In genomic region chr1:2159124-2159523, GRCh38 we compare ENCODE assay signal across 16 cellular contexts. TPM values are rescaled to one million over a fixed set of nuclear protein-coding genes. Genes with fewer than 3 reads are reported as not detected.
DNase-seq lines count a peak whose midpoint lies in the region; ATAC-seq, FAIRE-seq and TF ChIP-seq lines count a peak whose summit lies in the region.
"Had no signal": no experiment of that assay in that cellular context is flagged by ENCODE, and none has a peak within 500 bp of the region (broad histone marks: within the 10 kb centered on the region; RNA-seq: fewer than 3 reads in every experiment).

No MANE protein-coding gene starts in this region.

- TF ChIP-seq POLR2A in K562 (conservative IDR thresholded peaks at IDR 0.05): no peak
- TF ChIP-seq POLR2A in prostate gland (IDR thresholded peaks at IDR 0.05): no peak

- H3K27ac ChIP-seq in K562 (ENCODE audit: extremely low read depth, low read depth, low read length): no peak overlapping the region
- H3K27ac ChIP-seq in prostate gland: no peak overlapping the region
- H3K27ac ChIP-seq: GM23248 had no signal

- POLR2A ChIA-PET in K562 (lab: Yijun Ruan, JAX): interaction anchor here (0.7 kb wide), 1 partner anchor 33 kb away, joined by 3 read pairs; no protein-coding TSS in a partner anchor

- BruUV-seq in K562 (replicated peaks; lab: Mats Ljungman, UMichigan): no TSS peak

- FAIRE-seq in K562 (lab: Jason Lieb, UNC): no peak
- FAIRE-seq: A204.1, G401.6, GM12891, H54 had no signal

- H3K9me1 ChIP-seq in K562 (ENCODE audit: control insufficient read depth, insufficient read depth, low read length): no peaks in the 10 kb centered on the region

- H3K27me3 ChIP-seq in K562 (ENCODE audit: control insufficient read depth in 2 of 2, insufficient read depth in 2 of 2, low read length in 2 of 2) (peaks cover 66 to 94% of the 10 kb centered on the region in 2 experiments), prostate gland (replicated peaks; ENCODE audit: insufficient read depth) (no peaks in the 10 kb centered on the region)

- H3K36me3 ChIP-seq in K562 (ENCODE audit: control insufficient read depth, insufficient read depth, low read length) (no peaks in the 10 kb centered on the region), prostate gland (no peaks in the 10 kb centered on the region)

- no peak for TF ChIP-seq RAD21 in K562 (CRISPR knock-in tag; conservative IDR thresholded peaks at IDR 0.05 in 1 of 2, IDR thresholded peaks at IDR 0.05 in 1 of 2)

- intact Hi-C loops in K562 (cut with micrococcal nuclease): no loop called here
- intact Hi-C loops in prostate gland (cut with DNase I): no loop called here

- H3K9ac ChIP-seq in K562 (ENCODE audit: insufficient read depth in 1 of 2, low read depth in 2 of 2, low read length in 2 of 2): no peak overlapping the region
- H3K9ac ChIP-seq: GM23248 had no signal

- H3K4me3 ChIP-seq in K562 (no peak overlapping the region), prostate gland (no peak overlapping the region)
- H3K4me3 ChIP-seq: GM23248 had no signal

- DNase-seq in CD1c-positive myeloid dendritic cell (ENCODE audit: extremely low spot score): peak; percentile 9
- DNase-seq in Kasumi-1 (lab: John Stamatoyannopoulos, UW): peak; percentile 7 to 15
- peak; percentile 11 for DNase-seq in NOMO-1 treated with dmso at 0.1 percent for 144 hours (lab: John Stamatoyannopoulos, UW; ENCODE audit: unreplicated experiment)
- no peak for DNase-seq in K562 (ENCODE audit: extremely low read depth in 1 of 4, low spot score in 3 of 4)
- DNase-seq in NAMALWA (ENCODE audit: low spot score): no peak
- DNase-seq in NCI-H1105 (lab: John Stamatoyannopoulos, UW): no peak
- no peak for DNase-seq in prostate gland (ENCODE audit: low spot score)
- no peak for DNase-seq in retina
- DNase-seq: DMS79 treated with DMSO at 0.1 percent for 48 hours, EL, GM23248 had no signal

- 11% methylated on average over 18 of the region's 18 CpGs for WGBS in K562 (ENCODE audit: insufficient coverage, low coverage, missing lambda C conversion rate)
- WGBS in prostate gland: 91% methylated on average over 18 of the region's 18 CpGs

- no peak overlapping the region for H3K4me2 ChIP-seq in K562 (ENCODE audit: insufficient read depth, low read length)

- TF ChIP-seq CTCF in K562 (IDR thresholded peaks at IDR 0.05 in 2 of 3, conservative IDR thresholded peaks at IDR 0.05 in 1 of 3; ENCODE audit: insufficient read depth in 2 of 3, low read depth in 1 of 3, low read length in 3 of 3) (no peak), prostate gland (IDR thresholded peaks at IDR 0.05) (no peak)

- peaks cover 0 to 22% of the 10 kb centered on the region in 2 experiments; a peak in 2 of 5 replicates for H3K4me1 ChIP-seq in K562 (replicated peaks in 1 of 2; ENCODE audit: control insufficient read depth in 2 of 2, insufficient read depth in 2 of 2, low read length in 2 of 2)
- H3K4me1 ChIP-seq in prostate gland (replicated peaks): no peaks in the 10 kb centered on the region

- no peaks in the 10 kb centered on the region for H3K79me2 ChIP-seq in K562 (ENCODE audit: control insufficient read depth, insufficient read depth, low read length)

- H3K9me3 ChIP-seq in K562 (replicated peaks; ENCODE audit: control insufficient read depth, insufficient read depth, low read depth, low read length) (peaks cover 2% of the 10 kb centered on the region; the same call in 1 of the 2 replicates), prostate gland (no peaks in the 10 kb centered on the region)

- no peaks in the 10 kb centered on the region for H4K20me1 ChIP-seq in K562 (replicated peaks; ENCODE audit: control insufficient read depth, insufficient read depth, low read length)

- TF ChIP-seq EP300 in K562 (IDR thresholded peaks at IDR 0.05; ENCODE audit: low read length): no peak

- CTCF ChIA-PET in K562 (lab: Yijun Ruan, JAX; ENCODE audit: low intra/inter-chr PET ratio): no interaction called here

- no peak overlapping the region for H2AFZ ChIP-seq in K562 (ENCODE audit: low read depth, low read length)
- H2AFZ ChIP-seq: GM23248 had no signal

- peak; percentile 31; the same call in 1 of the 3 replicates for ATAC-seq in K562
- ATAC-seq: HCT116 had no signal

- in situ Hi-C loops in K562 (cut with MboI): no loop called here

TF ChIP-seq in K562, 482 proteins besides CTCF, POLR2A, EP300 and RAD21:
- TF ChIP-seq BRF1 (IDR thresholded peaks at IDR 0.05; ENCODE audit: borderline replicate concordance, extremely low read depth, insufficient read length) (no peak), MYC (IDR thresholded peaks at IDR 0.05; ENCODE audit: low read depth, low read length) (no peak), MYC (CRISPR knock-in tag; IDR thresholded peaks at IDR 0.05; ENCODE audit: borderline replicate concordance, low read depth) (peak; percentile 24; the same call in 1 of the 2 replicates), ZNF717 (CRISPR knock-in tag; IDR thresholded peaks at IDR 0.05) (no peak), SPI1 (IDR thresholded peaks at IDR 0.05; ENCODE audit: borderline replicate concordance, low read depth, low read length) (peak; percentile 85)

RNA-seq across cellular contexts. Expression of gene FAAP20, which starts 35.4 kb away (rescaled TPM):
- total RNA-seq in K562 (2011; cell fraction: chromatin; rRNA removed; ENCODE audit: low replicate concordance): 32.5 and 87.9 TPM in 2 replicates
- 57.6 and 57.7 TPM in 2 replicates for total RNA-seq in K562 (2011; cell fraction: nucleolus; rRNA removed)
- total RNA-seq in K562 (2011; cell fraction: nucleoplasm; rRNA removed): 37.4 and 38.2 TPM in 2 replicates
- total RNA-seq in K562 (2014; rRNA removed): 74.4 and 79.5 TPM in 2 replicates
- 4.5 and 5.2 TPM in 2 replicates for total RNA-seq in K562 (2014; rRNA removed; fragmentation: Illumina TruSeq; extraction: Trizol)
- 13.7 and 15.9 TPM in 2 replicates for total RNA-seq in K562 (2015; rRNA removed; fragmentation: Illumina TruSeq; extraction: Trizol)
- 142 TPM in 2 replicates for total RNA-seq in K562 (2021)
- polyA plus RNA-seq in K562 (2011; rRNA removed): 9.9 and 13.5 TPM in 2 replicates
- polyA plus RNA-seq in K562 (2011; cell fraction: cytosol; rRNA removed): 19.5 and 92.5 TPM in 2 replicates
- 23.2 and 44.5 TPM in 2 replicates for polyA plus RNA-seq in K562 (2011; cell fraction: nucleus; rRNA removed)
- 74.5 and 114 TPM in 2 replicates for polyA plus RNA-seq in K562 (2012)
- 8.4 and 22.6 TPM in 2 replicates for polyA plus RNA-seq in K562 (2014; fragmentation: Illumina TruSeq; extraction: Trizol)
- polyA plus RNA-seq in K562 (2014; fragmentation: Nextera tagmentation; extraction: Ambion mirVana): 1 to 10 TPM in 1 of 2 experiments, under 1 TPM in 1; 0.58 to 1.0 TPM
- 143 and 153 TPM in 2 replicates for polyA plus RNA-seq in K562 (2014; rRNA removed)
- polyA minus RNA-seq in K562 (2011; rRNA and poly(A)+ RNA removed): 3.3 and 3.9 TPM in 2 replicates
- 16.1 and 25.8 TPM in 2 replicates for polyA minus RNA-seq in K562 (2011; cell fraction: cytosol; rRNA and poly(A)+ RNA removed)
- 10.0 and 14.0 TPM in 2 replicates for polyA minus RNA-seq in K562 (2011; cell fraction: nucleus; rRNA and poly(A)+ RNA removed)
- 10 to 100 TPM; 55.9 to 70.4 TPM for total RNA-seq in prostate gland

Comparison
In these comparisons a context has a peak if more than half of its experiments do, and no peak if none do; other contexts are left out.
1. DNase-seq: peak in CD1c-positive myeloid dendritic cell (single experiment), Kasumi-1 (2 of 2) and NOMO-1 treated with dmso at 0.1 percent for 144 hours (single experiment); none in K562 (0 of 4), NAMALWA (single experiment), NCI-H1105 (single experiment), prostate gland (single experiment) and retina (single experiment).